1 cellular context compared by ENCODE assay signal in genomic region chr1:22024485-22025367, GRCh38.
TF ChIP-seq lines count a peak whose summit lies in the region.

No MANE protein-coding gene starts in this region.

TF ChIP-seq in GM23338, 12 proteins besides CTCF, POLR2A, EP300 and RAD21 (continued from another document):
- TF ChIP-seq REST (IDR thresholded peaks at IDR 0.05; ENCODE audit: unreplicated experiment) (no peak), NANOG (IDR thresholded peaks at IDR 0.05; ENCODE audit: borderline replicate concordance) (no peak), EZH2phosphoT487 (IDR thresholded peaks at IDR 0.05; ENCODE audit: unreplicated experiment) (no peak), EZH2 (IDR thresholded peaks at IDR 0.05; ENCODE audit: low read depth, unreplicated experiment) (no peak), ZNF462 (CRISPR knock-in tag; IDR thresholded peaks at IDR 0.05) (no peak), ETS1 (IDR thresholded peaks at IDR 0.05) (no peak), CREB1 (CRISPR knock-in tag; IDR thresholded peaks at IDR 0.05; ENCODE audit: low read depth) (no peak), POLR2AphosphoS5 (IDR thresholded peaks at IDR 0.05; ENCODE audit: low read depth) (no peak), STAT1 (IDR thresholded peaks at IDR 0.05; ENCODE audit: unreplicated experiment) (no peak), JUNB (IDR thresholded peaks at IDR 0.05; ENCODE audit: unreplicated experiment) (no peak)
TF ChIP-seq in GM23338: peak in this region for 0.
